17 cellular contexts compared by ENCODE assay signal in the genomic region with DNA sequence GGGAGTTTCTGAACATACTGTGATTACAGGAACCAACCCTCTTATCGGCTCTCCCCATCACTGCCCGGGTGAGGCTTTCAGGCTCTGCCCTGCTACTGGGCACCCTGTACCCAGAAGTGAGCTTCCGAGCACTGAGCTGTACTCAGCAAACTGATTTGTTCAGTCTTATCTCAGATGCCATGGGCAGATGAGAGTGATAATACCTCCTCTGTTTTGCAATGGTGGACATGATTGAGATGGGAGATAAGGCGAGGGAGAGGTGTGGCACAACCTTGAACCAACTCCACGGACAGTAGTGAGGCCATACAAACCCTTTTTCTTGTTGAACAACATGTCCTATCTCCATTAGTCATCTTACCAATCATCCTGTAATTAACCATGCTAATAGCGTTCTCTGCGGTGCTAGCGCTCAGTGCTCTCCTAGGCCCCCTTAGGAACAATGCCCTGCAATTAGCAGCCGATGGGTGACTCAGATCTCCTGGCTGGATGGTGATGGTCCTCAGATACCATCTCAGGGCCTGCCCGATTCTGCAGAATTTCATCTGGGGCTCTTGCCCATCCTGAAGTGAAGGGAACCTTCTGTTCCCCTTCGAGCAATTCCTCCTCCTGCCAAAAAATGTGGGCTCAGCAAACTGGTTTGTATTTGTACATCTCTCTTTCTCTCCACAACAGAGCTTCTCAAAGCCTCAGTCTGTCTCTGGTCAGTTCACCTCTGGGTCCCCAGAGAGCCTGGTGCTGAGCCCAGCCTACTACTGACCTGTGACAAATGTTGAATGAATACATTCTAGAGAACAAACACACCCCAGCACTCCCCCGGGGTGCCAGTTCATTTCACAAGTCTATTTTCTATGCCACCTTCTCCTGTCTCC.
"Had no signal": no experiment of that assay in that cellular context is flagged by ENCODE, and none has a peak within 500 bp of the region (broad histone marks: within the 10 kb centered on the region; RNA-seq: fewer than 3 reads in every experiment).

No MANE protein-coding gene starts in this region.

- H3K4me1 Mint-ChIP-seq: activated naive CD4-positive, alpha-beta T cell treated with anti-CD3 and anti-CD28 coated beads, Interleukin-2, amount 10 ng/mL, durations not matched to agents 7 days and 5 days had no signal

- H3K4me3 ChIP-seq: colonic mucosa, right lobe of liver, smooth muscle cell, upper lobe of left lung had no signal

- DNase-seq: activated CD4-positive, CD25-positive, alpha-beta regulatory T cell treated with anti-CD3 and anti-CD28 coated beads, Interleukin-2, amount 50 U/mL, for 72 hours; activated naive CD4-positive, alpha-beta T cell treated with anti-CD3 and anti-CD28 coated beads, Interleukin-2, amount 10 ng/mL, durations not matched to agents 7 days and 5 days; activated T-cell treated with anti-CD3 and anti-CD28 coated beads, Interleukin-2, amount 50 U/mL, for 1 hour; colonic mucosa; hippocampal formation; kidney glomerular epithelial cell; nephron progenitor cell; occipital lobe; right lobe of liver; stimulated activated CD4-positive, alpha-beta T cell treated with anti-CD3 and anti-CD28 coated beads, Interleukin-4, amount 100 ng/mL, for 4 hours; stimulated activated CD8-positive, alpha-beta memory T cell treated with anti-CD3 and anti-CD28 coated beads, Interleukin-4, amount 100 ng/mL, for 48 hours; T-cell; T-helper 9 cell; upper lobe of left lung had no signal

- H3K36me3 ChIP-seq: colonic mucosa, right lobe of liver, upper lobe of left lung had no signal

- H3K27me3 ChIP-seq: right lobe of liver, upper lobe of left lung had no signal

- H3K36me3 Mint-ChIP-seq: T-cell had no signal

- H3K27ac ChIP-seq: colonic mucosa, right lobe of liver had no signal

- H3K4me3 Mint-ChIP-seq: activated naive CD4-positive, alpha-beta T cell treated with anti-CD3 and anti-CD28 coated beads, Interleukin-2, amount 10 ng/mL, durations not matched to agents 7 days and 5 days; nephron progenitor cell; stimulated activated naive CD8-positive, alpha-beta T cell treated with anti-CD3 and anti-CD28 coated beads, Interleukin-15, Interleukin-2, amounts not matched to agents 100 ng/mL and 50 ng/mL, for 24 hours; T-cell had no signal

- H3K9me3 ChIP-seq: colonic mucosa, right lobe of liver, upper lobe of left lung had no signal

- H3K4me2 ChIP-seq: smooth muscle cell had no signal

- H3K27ac Mint-ChIP-seq: activated naive CD4-positive, alpha-beta T cell treated with anti-CD3 and anti-CD28 coated beads, Interleukin-2, amount 10 ng/mL, durations not matched to agents 7 days and 5 days; activated T-helper 2 cell treated with anti-CD3 and anti-CD28 coated beads, Interferon-gamma antibody, Interleukin-2, Interleukin-4, amounts not matched to agents 10 μg/mL and 5 μg/mL and 100 μg/mL, durations not matched to agents 14 hours and 24 hours and 36 hours; nephron progenitor cell; stimulated activated naive CD8-positive, alpha-beta T cell treated with anti-CD3 and anti-CD28 coated beads, Interleukin-15, Interleukin-2, amounts not matched to agents 100 ng/mL and 50 ng/mL, for 24 hours; T-cell had no signal

- H3K4me1 ChIP-seq: colonic mucosa had no signal

- H3K9me3 Mint-ChIP-seq: activated T-helper 2 cell treated with anti-CD3 and anti-CD28 coated beads, Interferon-gamma antibody, Interleukin-2, Interleukin-4, amounts not matched to agents 10 μg/mL and 5 μg/mL and 100 μg/mL, durations not matched to agents 14 hours and 24 hours and 36 hours had no signal
